14 cellular contexts compared by ENCODE assay signal in genomic region chr9:70525553-70525952, GRCh38.
DNase-seq lines count a peak whose midpoint lies in the region; ATAC-seq and TF ChIP-seq lines count a peak whose summit lies in the region.
"Had no signal": no experiment of that assay in that cellular context is flagged by ENCODE, and none has a peak within 500 bp of the region (broad histone marks: within the 10 kb centered on the region; RNA-seq: fewer than 3 reads in every experiment).

No MANE protein-coding gene starts in this region.

- H4K20me1 ChIP-seq in mammary epithelial cell (ENCODE audit: insufficient read depth, low read length) = no peaks in the 10 kb centered on the region

- H3K4me3 ChIP-seq in mammary epithelial cell (replicated peaks in 1 of 3; ENCODE audit: insufficient read depth in 1 of 3, low read depth in 2 of 3, low read length in 3 of 3) (no peak overlapping the region), lung (no peak overlapping the region)

- no peak overlapping the region for H2AFZ ChIP-seq in mammary epithelial cell (ENCODE audit: low read depth, low read length)

- no peak overlapping the region for H3K9ac ChIP-seq in mammary epithelial cell (ENCODE audit: insufficient read depth, low read length)

- no TSS peak for BruUV-seq in mammary epithelial cell (replicated peaks; lab: Mats Ljungman, UMichigan)

- H3K9me3 ChIP-seq in mammary epithelial cell (replicated peaks; ENCODE audit: insufficient read depth, low read length) = no peaks in the 10 kb centered on the region
- H3K9me3 ChIP-seq in lung (ENCODE audit: control insufficient read depth in 2 of 2, insufficient read depth in 1 of 2, low read length in 1 of 2) = no peaks in the 10 kb centered on the region

- no peaks in the 10 kb centered on the region for H3K36me3 ChIP-seq in mammary epithelial cell (ENCODE audit: insufficient read depth, low read length)
- no peaks in the 10 kb centered on the region for H3K36me3 ChIP-seq in lung (ENCODE audit: control insufficient read depth in 2 of 2, insufficient read depth in 2 of 2, low read length in 2 of 2)

- dilution Hi-C loops in mammary epithelial cell (cut with HindIII; ENCODE audit: low sequenced_read_pairs) = no loop called here

- CTCF ChIA-PET in mammary epithelial cell (lab: Charles Lee; ENCODE audit: low non-redundant PET) = no interaction called here

- no peak overlapping the region for H3K27ac ChIP-seq in mammary epithelial cell (ENCODE audit: insufficient read depth, low read depth, low read length)
- H3K27ac ChIP-seq in lung (ENCODE audit: low read depth in 1 of 2, low read length in 1 of 2) = peak overlapping the region in 1 of 2 donors; percentile 0

- intact Hi-C loops in mammary epithelial cell (cut with micrococcal nuclease) = no loop called here

- WGBS in mammary epithelial cell (ENCODE audit: low coverage, missing lambda C conversion rate) = 89% methylated on average over 1 of the region's 1 CpG
- WGBS in lung, 2 donors = 80% methylated on average over 1 of the region's 1 CpG

- no peak for TF ChIP-seq CTCF in mammary epithelial cell (conservative IDR thresholded peaks at IDR 0.05 in 1 of 2, IDR thresholded peaks at IDR 0.05 in 1 of 2; ENCODE audit: extremely low read depth in 1 of 2, insufficient read depth in 1 of 2, low read depth in 1 of 2, low read length in 2 of 2)
- TF ChIP-seq CTCF in lung (IDR thresholded peaks at IDR 0.05; ENCODE audit: control extremely low read depth, extremely low read depth) = no peak

- no peak overlapping the region for H3K4me2 ChIP-seq in mammary epithelial cell (ENCODE audit: insufficient read depth, low read depth, low read length)

- in situ Hi-C loops in mammary epithelial cell (cut with MboI; ENCODE audit: low sequenced_read_pairs in 2 of 2) = no loop called here

- peak; percentile 65 for DNase-seq in EH (ENCODE audit: low read depth)
- peak; percentile 55 for DNase-seq in LHCN-M2 (ENCODE audit: low read depth)
- DNase-seq in mammary epithelial cell = peak; percentile 52
- no peak for DNase-seq in lung (ENCODE audit: low spot score)
- DNase-seq in stimulated activated CD4-positive, alpha-beta T cell treated with anti-CD3 and anti-CD28 coated beads, Interleukin-2, amount 100 ng/mL, for 24 hours = no peak
- DNase-seq: CD4-positive, alpha-beta memory T cell; GOT3; hypothalamus; naive thymus-derived CD8-positive, alpha-beta T cell; stimulated activated CD4-positive, alpha-beta T cell treated with anti-CD3 and anti-CD28 coated beads, Interleukin-4, amount 100 ng/mL, for 24 hours had no signal

- H3K27me3 ChIP-seq in mammary epithelial cell (ENCODE audit: insufficient read depth, low read length) (no peaks in the 10 kb centered on the region), lung (ENCODE audit: control insufficient read depth, insufficient read depth) (no peaks in the 10 kb centered on the region)

- no peaks in the 10 kb centered on the region for H3K79me2 ChIP-seq in mammary epithelial cell (ENCODE audit: insufficient read depth, low read length)

- ATAC-seq in lung (ENCODE audit: insufficient read depth, low FRiP score) (peak; percentile 77), GM18498 (IDR thresholded peaks at IDR 0.05; ENCODE audit: unreplicated experiment) (no peak), GM21528 (IDR thresholded peaks at IDR 0.05; ENCODE audit: low FRiP score, unreplicated experiment) (no peak)
- ATAC-seq: left lobe of liver; naive thymus-derived CD8-positive, alpha-beta T cell; stimulated activated memory B cell treated with anti-CD40 and anti-IgM and Interleukin-4, amounts not matched to agents 10 μg/mL and 1 μg/mL and 100 μg/mL, for 72 hours had no signal

- peaks cover 5% of the 10 kb centered on the region for H3K4me1 ChIP-seq in mammary epithelial cell (ENCODE audit: insufficient read depth, low read length)
- H3K4me1 ChIP-seq in lung (ENCODE audit: control insufficient read depth in 2 of 2, insufficient read depth in 2 of 2, low read length in 2 of 2) = peaks cover 0 to 5% of the 10 kb centered on the region in 2 donors

Comparison
In these comparisons a context has a peak if more than half of its experiments do, and no peak if none do; other contexts are left out.
1. DNase-seq: peak in EH (single experiment), LHCN-M2 (single experiment) and mammary epithelial cell (single experiment); none in lung (single experiment) and stimulated activated CD4-positive, alpha-beta T cell treated with anti-CD3 and anti-CD28 coated beads, Interleukin-2, amount 100 ng/mL, for 24 hours (0 of 2).